In the genomic region with DNA sequence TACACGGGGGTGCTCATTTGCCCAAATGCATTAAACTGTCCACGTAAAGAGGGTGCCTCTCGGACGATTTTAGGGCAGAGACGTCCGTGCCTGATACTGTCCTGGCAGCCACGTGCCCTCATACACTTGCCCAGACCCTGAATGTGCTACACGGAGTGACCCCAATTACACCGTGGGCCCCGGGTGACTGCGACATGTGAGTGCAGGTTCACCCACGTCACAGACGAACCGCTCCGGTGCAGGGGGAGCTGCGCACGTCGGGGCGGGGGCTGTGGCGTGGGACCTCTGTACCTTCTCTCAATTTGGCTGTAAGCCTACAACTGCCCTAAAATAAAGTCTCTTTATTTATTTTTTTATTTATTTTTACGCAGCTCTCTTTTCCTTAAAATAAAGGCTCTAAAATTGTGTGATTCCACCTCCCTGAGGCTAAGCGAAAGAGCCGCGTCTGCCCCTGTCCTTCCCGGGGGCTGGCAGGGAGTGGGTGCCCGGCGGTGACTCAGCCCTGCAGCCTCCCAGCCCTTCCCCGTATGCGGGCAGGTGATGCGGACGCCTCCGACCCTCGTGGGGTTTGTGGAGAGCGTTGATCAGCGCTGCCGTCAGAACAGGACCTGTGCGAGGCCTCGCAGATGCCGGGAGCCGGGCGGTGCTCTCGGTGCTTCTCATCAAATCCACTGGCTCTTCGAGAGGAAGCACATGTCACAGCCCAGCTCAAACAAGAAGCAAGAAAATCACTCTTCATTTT, we compare ENCODE assay signal across 32 cellular contexts. TPM values are rescaled to one million over a fixed set of nuclear protein-coding genes. Genes with fewer than 3 reads are reported as not detected.
DNase-seq lines count a peak whose midpoint lies in the region; ATAC-seq, FAIRE-seq and TF ChIP-seq lines count a peak whose summit lies in the region.
"Had no signal": no experiment of that assay in that cellular context is flagged by ENCODE, and none has a peak within 500 bp of the region (broad histone marks: within the 10 kb centered on the region; RNA-seq: fewer than 3 reads in every experiment).

No MANE protein-coding gene starts in this region.

- H3K9me3 ChIP-seq in BE2C (no peaks in the 10 kb centered on the region), endothelial cell of umbilical vein (replicated peaks; ENCODE audit: control insufficient read depth, insufficient read depth, low read length) (no peaks in the 10 kb centered on the region), neural progenitor cell (ENCODE audit: low read depth) (no peaks in the 10 kb centered on the region)
- H3K9me3 ChIP-seq: esophagus squamous epithelium, sigmoid colon, tibial nerve had no signal

- no peaks in the 10 kb centered on the region for H3K9me1 ChIP-seq in endothelial cell of umbilical vein (replicated peaks; ENCODE audit: control insufficient read depth, extremely low read depth, insufficient read depth, low read length)

- peak overlapping the region in 1 of 2 donors; percentile 70 for H3K4me3 Mint-ChIP-seq in CD14-positive monocyte
- no peak overlapping the region for H3K4me3 Mint-ChIP-seq in neural progenitor cell
- H3K4me3 Mint-ChIP-seq in activated T-helper 17 cell treated with anti-CD3 and anti-CD28 coated beads, Interleukin-2, amount 50 U/mL, for 72 hours, result no peak overlapping the region
- H3K4me3 Mint-ChIP-seq: activated CD4-positive, alpha-beta memory T cell treated with anti-CD3 and anti-CD28 coated beads, Interleukin-2, amount 10 ng/mL, durations not matched to agents 7 days and 5 days; activated naive CD4-positive, alpha-beta T cell treated with anti-CD3 and anti-CD28 coated beads for 36 hours; activated T-helper 1 cell treated with anti-CD3 and anti-CD28 coated beads, Interleukin-12 subunit alpha, Interleukin-12 subunit beta, Interleukin-2, Interleukin-4 antibody, amounts not matched to agents 30 ng/mL and 10 ng/mL and 1 ng/mL, durations not matched to agents 14 hours and 24 hours and 36 hours; central memory CD8-positive, alpha-beta T cell; immature natural killer cell; mesothelial cell of epicardium; naive B cell had no signal

- H3K27me3 ChIP-seq in BE2C, result no peaks in the 10 kb centered on the region
- no peaks in the 10 kb centered on the region for H3K27me3 ChIP-seq in endothelial cell of umbilical vein (ENCODE audit: control insufficient read depth in 2 of 2, insufficient read depth in 2 of 2, low read length in 2 of 2)
- H3K27me3 ChIP-seq in neural progenitor cell, result no peaks in the 10 kb centered on the region

- H3K4me1 Mint-ChIP-seq in CD14-positive monocyte (peaks cover 43% of the 10 kb centered on the region), neural progenitor cell (peaks cover 21% of the 10 kb centered on the region)
- no peaks in the 10 kb centered on the region for H3K4me1 Mint-ChIP-seq in activated T-helper 17 cell treated with anti-CD3 and anti-CD28 coated beads, Interleukin-2, amount 50 U/mL, for 72 hours
- H3K4me1 Mint-ChIP-seq: immature natural killer cell, mesothelial cell of epicardium had no signal

- H3K79me2 ChIP-seq in endothelial cell of umbilical vein (ENCODE audit: control insufficient read depth, insufficient read depth, low read length), result peaks cover 8% of the 10 kb centered on the region
- no peaks in the 10 kb centered on the region for H3K79me2 ChIP-seq in neural progenitor cell (ENCODE audit: low read depth)

- H2AFZ ChIP-seq in endothelial cell of umbilical vein (ENCODE audit: low read depth, low read length), result no peak overlapping the region
- H2AFZ ChIP-seq in neural progenitor cell (replicated peaks), result no peak overlapping the region

- intact Hi-C loops in CD14-positive monocyte (cut with micrococcal nuclease), result no loop called here
- intact Hi-C loops in endothelial cell of umbilical vein (cut with micrococcal nuclease), result no loop called here

- no peak overlapping the region for H3K9ac ChIP-seq in endothelial cell of umbilical vein (replicated peaks; ENCODE audit: extremely low read depth, insufficient read depth, low read length)
- H3K9ac ChIP-seq in neural progenitor cell, result no peak overlapping the region

- H3K9me3 Mint-ChIP-seq in CD14-positive monocyte (peaks cover 0 to 8% (median 2%) of the 10 kb centered on the region in 7 donors), neural progenitor cell (peaks cover 2% of the 10 kb centered on the region)
- no peaks in the 10 kb centered on the region for H3K9me3 Mint-ChIP-seq in activated T-helper 17 cell treated with anti-CD3 and anti-CD28 coated beads, Interleukin-2, amount 50 U/mL, for 72 hours
- H3K9me3 Mint-ChIP-seq: activated CD4-positive, alpha-beta memory T cell treated with anti-CD3 and anti-CD28 coated beads, Interleukin-2, amount 10 ng/mL, durations not matched to agents 7 days and 5 days; activated naive CD4-positive, alpha-beta T cell treated with anti-CD3 and anti-CD28 coated beads for 36 hours; activated T-helper 1 cell treated with anti-CD3 and anti-CD28 coated beads, Interleukin-12 subunit alpha, Interleukin-12 subunit beta, Interleukin-2, Interleukin-4 antibody, amounts not matched to agents 30 ng/mL and 10 ng/mL and 1 ng/mL, durations not matched to agents 14 hours and 24 hours and 36 hours; central memory CD8-positive, alpha-beta T cell; immature natural killer cell; mesothelial cell of epicardium had no signal

- peaks cover 7% of the 10 kb centered on the region for H3K4me1 ChIP-seq in BE2C
- peaks cover 57% of the 10 kb centered on the region for H3K4me1 ChIP-seq in endothelial cell of umbilical vein (ENCODE audit: control insufficient read depth, extremely low read depth, insufficient read depth, low read length)
- H3K4me1 ChIP-seq in neural progenitor cell, result no peaks in the 10 kb centered on the region
- H3K4me1 ChIP-seq: sigmoid colon had no signal

- H3K27ac ChIP-seq in endothelial cell of umbilical vein (ENCODE audit: insufficient read depth, low read depth, low read length), result peak overlapping the region; percentile 31
- no peak overlapping the region for H3K27ac ChIP-seq in neural progenitor cell

- no peak for TF ChIP-seq POLR2A in endothelial cell of umbilical vein (IDR thresholded peaks at IDR 0.05; ENCODE audit: low read depth, low read length)

- H3K27ac Mint-ChIP-seq in CD14-positive monocyte (no peak overlapping the region), neural progenitor cell (peak overlapping the region; percentile 66)
- H3K27ac Mint-ChIP-seq in activated T-helper 17 cell treated with anti-CD3 and anti-CD28 coated beads, Interleukin-2, amount 50 U/mL, for 72 hours, result no peak overlapping the region
- H3K27ac Mint-ChIP-seq: activated CD4-positive, alpha-beta memory T cell treated with anti-CD3 and anti-CD28 coated beads, Interleukin-2, amount 10 ng/mL, durations not matched to agents 7 days and 5 days; activated naive CD4-positive, alpha-beta T cell treated with anti-CD3 and anti-CD28 coated beads for 36 hours; activated T-helper 1 cell treated with anti-CD3 and anti-CD28 coated beads, Interleukin-12 subunit alpha, Interleukin-12 subunit beta, Interleukin-2, Interleukin-4 antibody, amounts not matched to agents 30 ng/mL and 10 ng/mL and 1 ng/mL, durations not matched to agents 14 hours and 24 hours and 36 hours; immature natural killer cell; mesothelial cell of epicardium; naive B cell; progenitor cell of endocrine pancreas had no signal

- DNase-seq in BE2C (peak; percentile 24), CD14-positive monocyte (ENCODE audit: low spot score) (peak; percentile 41), endothelial cell of umbilical vein (ENCODE audit: low read depth, low spot score) (no peak), neural progenitor cell (ENCODE audit: low spot score) (no peak), HuH-7.5 (ENCODE audit: low spot score) (no peak), NCI-H82 (lab: John Stamatoyannopoulos, UW) (no peak), SHP77 treated with DMSO at 0.1 percent for 48 hours (lab: John Stamatoyannopoulos, UW) (no peak)
- DNase-seq: activated CD4-positive, alpha-beta memory T cell treated with anti-CD3 and anti-CD28 coated beads, Interleukin-2, amount 10 ng/mL, durations not matched to agents 7 days and 5 days; activated CD4-positive, alpha-beta T cell treated with anti-CD3 and anti-CD28 coated beads for 1 hour; activated CD8-positive, alpha-beta memory T cell treated with anti-CD3 and anti-CD28 coated beads, Interleukin-2, amount 50 U/mL, for 48 hours; activated naive CD4-positive, alpha-beta T cell treated with anti-CD3 and anti-CD28 coated beads for 36 hours; C1 segment of cervical spinal cord; esophagus squamous epithelium; foreskin melanocyte; HCEC 1CT; immature natural killer cell; naive B cell; NCI-H1930; NCI-H524 treated with DMSO at 0.1 percent for 48 hours; nucleus accumbens; sigmoid colon; stimulated activated CD4-positive, alpha-beta T cell treated with anti-CD3 and anti-CD28 coated beads, Interleukin-4, amount 100 ng/mL, for 24 hours had no signal

- no TSS peak for BruUV-seq in endothelial cell of umbilical vein (replicated peaks; lab: Mats Ljungman, UMichigan)

- H3K36me3 ChIP-seq in BE2C, result no peaks in the 10 kb centered on the region
- no peaks in the 10 kb centered on the region for H3K36me3 ChIP-seq in endothelial cell of umbilical vein (ENCODE audit: control insufficient read depth in 2 of 2, extremely low read depth in 1 of 2, insufficient read depth in 2 of 2, low read length in 2 of 2)
- no peaks in the 10 kb centered on the region for H3K36me3 ChIP-seq in neural progenitor cell
- H3K36me3 ChIP-seq: esophagus squamous epithelium, sigmoid colon, tibial nerve had no signal

- no peak overlapping the region for H3K4me2 ChIP-seq in endothelial cell of umbilical vein (ENCODE audit: insufficient read depth, low read length)
- no peak overlapping the region for H3K4me2 ChIP-seq in neural progenitor cell

- CTCF ChIA-PET in endothelial cell of umbilical vein (lab: Charles Lee), result no interaction called here

- TF ChIP-seq CTCF in BE2C (IDR thresholded peaks at IDR 0.05; ENCODE audit: low read depth, low read length) (no peak), CD14-positive monocyte (IDR thresholded peaks at IDR 0.05) (no peak), endothelial cell of umbilical vein (IDR thresholded peaks at IDR 0.05; ENCODE audit: extremely low read depth in 1 of 2, insufficient read depth in 1 of 2, low read depth in 1 of 2, low read length in 2 of 2) (no peak), neural progenitor cell (IDR thresholded peaks at IDR 0.05) (no peak)

- dilution Hi-C loops in endothelial cell of umbilical vein (cut with MboI; ENCODE audit: extremely low pct_ligation_motif_present, low sequenced_read_pairs), result no loop called here

- H3K36me3 Mint-ChIP-seq in CD14-positive monocyte, result peaks cover 0 to 4% of the 10 kb centered on the region in 2 donors
- no peaks in the 10 kb centered on the region for H3K36me3 Mint-ChIP-seq in neural progenitor cell
- H3K36me3 Mint-ChIP-seq in activated T-helper 17 cell treated with anti-CD3 and anti-CD28 coated beads, Interleukin-2, amount 50 U/mL, for 72 hours (ENCODE audit: low read depth), result no peaks in the 10 kb centered on the region
- H3K36me3 Mint-ChIP-seq: immature natural killer cell, mesothelial cell of epicardium, naive B cell had no signal

- no peaks in the 10 kb centered on the region for H3F3A ChIP-seq in neural progenitor cell (ENCODE audit: low read depth)

- H3K27me3 Mint-ChIP-seq in CD14-positive monocyte (ENCODE audit: low read depth in 3 of 3) (peaks cover 44 to 67% (median 65%) of the 10 kb centered on the region in 3 donors), neural progenitor cell (ENCODE audit: insufficient read depth, low read depth) (peaks cover 10% of the 10 kb centered on the region)
- peaks cover 23% of the 10 kb centered on the region for H3K27me3 Mint-ChIP-seq in activated T-helper 17 cell treated with anti-CD3 and anti-CD28 coated beads, Interleukin-2, amount 50 U/mL, for 72 hours

- POLR2A ChIA-PET in endothelial cell of umbilical vein (lab: Charles Lee), result interaction anchor here (0.8 to 1.9 kb wide), 2 partner anchors 9 kb away, joined by 4 to 6 read pairs; partner anchors contain the start of gene EGFL7

- H3K4me3 ChIP-seq in BE2C (ENCODE audit: low read depth, low read length), result no peak overlapping the region
- H3K4me3 ChIP-seq in endothelial cell of umbilical vein (replicated peaks in 1 of 3; ENCODE audit: insufficient read depth in 1 of 3, low read depth in 1 of 3, low read length in 3 of 3), result no peak overlapping the region
- H3K4me3 ChIP-seq in neural progenitor cell, result no peak overlapping the region
- H3K4me3 ChIP-seq: esophagus squamous epithelium, sigmoid colon, tibial nerve had no signal

- no peak for FAIRE-seq in endothelial cell of umbilical vein (lab: Jason Lieb, UNC)
- FAIRE-seq: G401.6 had no signal

- no peak for ATAC-seq in activated T-helper 17 cell treated with anti-CD3 and anti-CD28 coated beads, Interleukin-2, amount 50 U/mL, for 72 hours (replicated peaks)
- ATAC-seq: left lobe of liver, Panc1 had no signal

- H4K20me1 ChIP-seq in endothelial cell of umbilical vein (replicated peaks; ENCODE audit: control insufficient read depth, extremely low read depth, insufficient read depth, low read length) (no peaks in the 10 kb centered on the region), neural progenitor cell (ENCODE audit: low read depth) (no peaks in the 10 kb centered on the region)

RNA-seq across cellular contexts. Expression of gene EGFL7, which starts 9.2 kb away (rescaled TPM):
- 154 TPM for polyA plus RNA-seq in BE2C (2012; ENCODE audit: insufficient read depth, insufficient read length, low read depth)
- 1 to 10 TPM; 2.2 to 2.8 TPM for polyA plus RNA-seq in CD14-positive monocyte
- 1,042 and 1,043 TPM in 2 replicates for total RNA-seq in endothelial cell of umbilical vein
- polyA plus RNA-seq in endothelial cell of umbilical vein, result 1,377 and 1,605 TPM in 2 replicates
- 566 and 776 TPM in 2 replicates for polyA plus RNA-seq in endothelial cell of umbilical vein (2011; cell fraction: cytosol; rRNA removed)
- polyA plus RNA-seq in endothelial cell of umbilical vein (2011; cell fraction: nucleus; rRNA removed), result 1,080 and 1,467 TPM in 2 replicates
- 359 and 413 TPM in 2 replicates for polyA plus RNA-seq in endothelial cell of umbilical vein (2012)
- 208 and 351 TPM in 2 replicates for polyA minus RNA-seq in endothelial cell of umbilical vein
- polyA minus RNA-seq in endothelial cell of umbilical vein (2011; cell fraction: cytosol; rRNA and poly(A)+ RNA removed), result 15.5 TPM
- polyA minus RNA-seq in endothelial cell of umbilical vein (2011; cell fraction: nucleus; rRNA and poly(A)+ RNA removed), result 236 and 523 TPM in 2 replicates
- 16.5 and 47.4 TPM in 2 replicates for total RNA-seq in neural progenitor cell (ENCODE audit: low replicate concordance)
- total RNA-seq in activated T-helper 17 cell treated with anti-CD3 and anti-CD28 coated beads, Interleukin-2, amount 50 U/mL, for 72 hours, result 1 to 10 TPM in 1 of 2 donors, under 1 TPM in 1; 0.78 to 1.0 TPM

RNA-seq across cellular contexts. Expression of gene AGPAT2, which starts 33.8 kb away (rescaled TPM):
- polyA plus RNA-seq in BE2C (2012; ENCODE audit: insufficient read depth, insufficient read length, low read depth), result 82.5 TPM
- polyA plus RNA-seq in CD14-positive monocyte (100 to 1,000 TPM; 116 to 139 TPM), endothelial cell of umbilical vein (55.3 and 72.1 TPM in 2 replicates)
- total RNA-seq in endothelial cell of umbilical vein (43.0 and 45.5 TPM in 2 replicates), neural progenitor cell (ENCODE audit: low replicate concordance) (2.4 and 3.4 TPM in 2 replicates)
- 31.4 and 42.0 TPM in 2 replicates for polyA plus RNA-seq in endothelial cell of umbilical vein (2011; cell fraction: cytosol; rRNA removed)
- 33.3 and 33.9 TPM in 2 replicates for polyA plus RNA-seq in endothelial cell of umbilical vein (2011; cell fraction: nucleus; rRNA removed)
- 26.9 and 34.8 TPM in 2 replicates for polyA plus RNA-seq in endothelial cell of umbilical vein (2012)
- 25.6 and 28.5 TPM in 2 replicates for polyA minus RNA-seq in endothelial cell of umbilical vein
- 92.9 TPM for polyA minus RNA-seq in endothelial cell of umbilical vein (2011; cell fraction: cytosol; rRNA and poly(A)+ RNA removed)
- 9.0 and 14.7 TPM in 2 replicates for polyA minus RNA-seq in endothelial cell of umbilical vein (2011; cell fraction: nucleus; rRNA and poly(A)+ RNA removed)
- 10 to 100 TPM; 14.6 to 15.6 TPM for total RNA-seq in activated T-helper 17 cell treated with anti-CD3 and anti-CD28 coated beads, Interleukin-2, amount 50 U/mL, for 72 hours

RNA-seq across cellular contexts. Expression of gene DIPK1B, which starts 58.9 kb away (rescaled TPM):
- 119 TPM for polyA plus RNA-seq in BE2C (2012; ENCODE audit: insufficient read depth, insufficient read length, low read depth)
- under 1 TPM in 1 of 2 donors, not detected in 1; 0.10 TPM for polyA plus RNA-seq in CD14-positive monocyte
- 242 and 253 TPM in 2 replicates for total RNA-seq in endothelial cell of umbilical vein
- polyA plus RNA-seq in endothelial cell of umbilical vein, result 441 and 642 TPM in 2 replicates
- 200 and 310 TPM in 2 replicates for polyA plus RNA-seq in endothelial cell of umbilical vein (2011; cell fraction: cytosol; rRNA removed)
- polyA plus RNA-seq in endothelial cell of umbilical vein (2011; cell fraction: nucleus; rRNA removed), result 230 and 265 TPM in 2 replicates
- 68.8 and 103 TPM in 2 replicates for polyA plus RNA-seq in endothelial cell of umbilical vein (2012)
- 152 and 193 TPM in 2 replicates for polyA minus RNA-seq in endothelial cell of umbilical vein
- not detected for polyA minus RNA-seq in endothelial cell of umbilical vein (2011; cell fraction: cytosol; rRNA and poly(A)+ RNA removed)
- polyA minus RNA-seq in endothelial cell of umbilical vein (2011; cell fraction: nucleus; rRNA and poly(A)+ RNA removed), result 53.0 and 89.3 TPM in 2 replicates
- 11.8 and 52.8 TPM in 2 replicates for total RNA-seq in neural progenitor cell (ENCODE audit: low replicate concordance)
- not detected for total RNA-seq in activated T-helper 17 cell treated with anti-CD3 and anti-CD28 coated beads, Interleukin-2, amount 50 U/mL, for 72 hours
- total RNA-seq: LHCN-M2 had no signal

Comparison
In these comparisons a context has a peak if more than half of its experiments do, and no peak if none do; other contexts are left out.
1. DNase-seq: peak in BE2C (single experiment) and CD14-positive monocyte (single experiment); none in endothelial cell of umbilical vein (single experiment), neural progenitor cell (single experiment), HuH-7.5 (single experiment), NCI-H82 (single experiment) and SHP77 treated with DMSO at 0.1 percent for 48 hours (single experiment).
2. RNA of gene EGFL7, which starts 9.2 kb away (total RNA-seq): 1,042 to 1,043 TPM in endothelial cell of umbilical vein; 16.5 to 47.4 TPM in neural progenitor cell and 0.78 to 1.0 TPM in activated T-helper 17 cell treated with anti-CD3 and anti-CD28 coated beads, Interleukin-2, amount 50 U/mL, for 72 hours; every median in the first group is over 10 times any median in the second.